In the genomic region with DNA sequence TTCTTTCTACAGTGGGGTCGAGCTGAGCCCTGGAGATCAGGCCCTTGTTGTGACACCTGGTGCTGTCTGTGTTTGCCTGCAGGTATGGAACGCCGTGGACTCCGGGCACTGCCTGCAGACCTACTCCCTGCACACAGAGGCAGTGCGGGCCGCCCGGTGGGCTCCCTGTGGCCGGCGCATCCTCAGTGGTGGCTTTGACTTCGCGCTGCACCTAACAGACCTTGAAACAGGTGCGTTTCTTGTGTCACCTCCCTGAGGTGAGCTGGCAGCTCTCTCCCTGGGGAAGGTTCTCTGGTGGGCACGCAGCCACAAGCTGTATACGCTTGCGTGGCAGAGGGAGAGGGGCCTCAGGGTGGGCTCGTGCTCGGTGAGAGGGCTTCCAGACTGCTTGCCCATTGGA, we compare ENCODE assay signal across 30 cellular contexts.
"Had no signal": no experiment of that assay in that cellular context is flagged by ENCODE, and none has a peak within 500 bp of the region (broad histone marks: within the 10 kb centered on the region; RNA-seq: fewer than 3 reads in every experiment).

No MANE protein-coding gene starts in this region.

- H3K9me3 Mint-ChIP-seq: activated CD4-positive, alpha-beta memory T cell treated with anti-CD3 and anti-CD28 coated beads for 36 hours; activated CD4-positive, alpha-beta T cell treated with anti-CD3 and anti-CD28 coated beads, Interleukin-2, amount 10 ng/mL, durations not matched to agents 24 days and 14 days; activated naive CD4-positive, alpha-beta T cell treated with anti-CD3 and anti-CD28 coated beads for 36 hours; activated naive CD4-positive, alpha-beta T cell treated with anti-CD3 and anti-CD28 coated beads, Interleukin-2, amount 50 U/mL, for 24 hours; activated naive CD8-positive, alpha-beta T cell treated with anti-CD3 and anti-CD28 coated beads for 36 hours; activated naive CD8-positive, alpha-beta T cell treated with anti-CD3 and anti-CD28 coated beads, Interleukin-2, amount 50 U/mL, for 24 hours; activated T-helper 1 cell treated with anti-CD3 and anti-CD28 coated beads, Interleukin-12 subunit alpha, Interleukin-12 subunit beta, Interleukin-2, Interleukin-4 antibody, amounts not matched to agents 30 ng/mL and 10 ng/mL and 1 ng/mL, durations not matched to agents 14 hours and 24 hours and 36 hours; activated T-helper 2 cell treated with anti-CD3 and anti-CD28 coated beads, Interferon-gamma antibody, Interleukin-2, Interleukin-4, amounts not matched to agents 10 μg/mL and 5 μg/mL and 100 μg/mL, durations not matched to agents 14 hours and 24 hours and 36 hours; brain had no signal

- ATAC-seq: activated CD4-positive, alpha-beta T cell treated with anti-CD3 and anti-CD28 coated beads for 36 hours; activated CD8-positive, alpha-beta memory T cell treated with anti-CD3 and anti-CD28 coated beads, Interleukin-2, amount 10 ng/mL, durations not matched to agents 7 days and 5 days; activated CD8-positive, alpha-beta T cell treated with anti-CD3 and anti-CD28 coated beads, Interleukin-2, amount 10 ng/mL, durations not matched to agents 7 days and 5 days; activated naive CD8-positive, alpha-beta T cell treated with anti-CD3 and anti-CD28 coated beads, Interleukin-2, amount 50 U/mL, for 24 hours; gastroesophageal sphincter had no signal

- FAIRE-seq: endometrium, endothelial cell of umbilical vein had no signal

- DNase-seq: activated CD4-positive, alpha-beta memory T cell treated with anti-CD3 and anti-CD28 coated beads for 36 hours; activated CD4-positive, alpha-beta T cell treated with anti-CD3 and anti-CD28 coated beads for 36 hours; activated CD4-positive, alpha-beta T cell treated with anti-CD3 and anti-CD28 coated beads, Interleukin-2, amount 10 ng/mL, durations not matched to agents 24 days and 14 days; activated CD4-positive, CD25-positive, alpha-beta regulatory T cell; activated CD4-positive, CD25-positive, alpha-beta regulatory T cell treated with anti-CD3 and anti-CD28 coated beads, Interleukin-2, amount 50 U/mL, for 72 hours; activated CD8-positive, alpha-beta memory T cell treated with anti-CD3 and anti-CD28 coated beads, Interleukin-2, amount 10 ng/mL, durations not matched to agents 7 days and 5 days; activated CD8-positive, alpha-beta memory T cell treated with anti-CD3 and anti-CD28 coated beads, Interleukin-2, amount 50 U/mL, for 4 hours; activated CD8-positive, alpha-beta T cell treated with anti-CD3 and anti-CD28 coated beads, Interleukin-2, amount 10 ng/mL, durations not matched to agents 7 days and 5 days; activated effector memory CD4-positive, alpha-beta T cell treated with anti-CD3 and anti-CD28 coated beads, Interleukin-2, amount 50 U/mL, for 16 hours; activated naive CD4-positive, alpha-beta T cell treated with anti-CD3 and anti-CD28 coated beads for 36 hours; activated naive CD8-positive, alpha-beta T cell treated with anti-CD3 and anti-CD28 coated beads for 36 hours; activated naive CD8-positive, alpha-beta T cell treated with anti-CD3 and anti-CD28 coated beads, Interleukin-2, amount 50 U/mL, for 24 hours; activated T-cell treated with anti-CD3 and anti-CD28 coated beads, Interleukin-2, amount 50 U/mL, for 1 hour; activated T-cell treated with anti-CD3 and anti-CD28 coated beads, Interleukin-2, amount 50 U/mL, for 48 hours; adrenal gland; amygdala; central memory CD4-positive, alpha-beta T cell; cerebellar nuclear complex; colonic mucosa; effector CD8-positive, alpha-beta T cell; esophagus squamous epithelium; foreskin melanocyte; T-helper 2 cell had no signal

- H3K4me3 Mint-ChIP-seq: activated CD4-positive, alpha-beta memory T cell treated with anti-CD3 and anti-CD28 coated beads for 36 hours; activated CD4-positive, alpha-beta T cell treated with anti-CD3 and anti-CD28 coated beads for 36 hours; activated CD4-positive, alpha-beta T cell treated with anti-CD3 and anti-CD28 coated beads, Interleukin-2, amount 10 ng/mL, durations not matched to agents 24 days and 14 days; activated CD8-positive, alpha-beta memory T cell treated with anti-CD3 and anti-CD28 coated beads, Interleukin-2, amount 10 ng/mL, durations not matched to agents 7 days and 5 days; activated CD8-positive, alpha-beta T cell treated with anti-CD3 and anti-CD28 coated beads, Interleukin-2, amount 10 ng/mL, durations not matched to agents 7 days and 5 days; activated naive CD4-positive, alpha-beta T cell treated with anti-CD3 and anti-CD28 coated beads for 36 hours; activated naive CD4-positive, alpha-beta T cell treated with anti-CD3 and anti-CD28 coated beads, Interleukin-2, amount 50 U/mL, for 24 hours; activated naive CD8-positive, alpha-beta T cell treated with anti-CD3 and anti-CD28 coated beads for 36 hours; activated naive CD8-positive, alpha-beta T cell treated with anti-CD3 and anti-CD28 coated beads, Interleukin-2, amount 50 U/mL, for 24 hours; activated T-helper 1 cell treated with anti-CD3 and anti-CD28 coated beads, Interleukin-12 subunit alpha, Interleukin-12 subunit beta, Interleukin-2, Interleukin-4 antibody, amounts not matched to agents 30 ng/mL and 10 ng/mL and 1 ng/mL, durations not matched to agents 14 hours and 24 hours and 36 hours; brain had no signal

- H3K4me1 Mint-ChIP-seq: activated naive CD4-positive, alpha-beta T cell treated with anti-CD3 and anti-CD28 coated beads, Interleukin-2, amount 50 U/mL, for 24 hours had no signal

- H3K36me3 Mint-ChIP-seq: activated CD4-positive, alpha-beta memory T cell treated with anti-CD3 and anti-CD28 coated beads for 36 hours; activated CD8-positive, alpha-beta memory T cell treated with anti-CD3 and anti-CD28 coated beads, Interleukin-2, amount 10 ng/mL, durations not matched to agents 7 days and 5 days had no signal

- H3K27ac Mint-ChIP-seq: activated CD4-positive, alpha-beta memory T cell treated with anti-CD3 and anti-CD28 coated beads for 36 hours; activated CD4-positive, alpha-beta T cell treated with anti-CD3 and anti-CD28 coated beads for 36 hours; activated CD4-positive, alpha-beta T cell treated with anti-CD3 and anti-CD28 coated beads, Interleukin-2, amount 10 ng/mL, durations not matched to agents 24 days and 14 days; activated CD8-positive, alpha-beta memory T cell treated with anti-CD3 and anti-CD28 coated beads, Interleukin-2, amount 10 ng/mL, durations not matched to agents 7 days and 5 days; activated CD8-positive, alpha-beta T cell treated with anti-CD3 and anti-CD28 coated beads, Interleukin-2, amount 10 ng/mL, durations not matched to agents 7 days and 5 days; activated naive CD4-positive, alpha-beta T cell treated with anti-CD3 and anti-CD28 coated beads for 36 hours; activated naive CD4-positive, alpha-beta T cell treated with anti-CD3 and anti-CD28 coated beads, Interleukin-2, amount 50 U/mL, for 24 hours; activated naive CD8-positive, alpha-beta T cell treated with anti-CD3 and anti-CD28 coated beads for 36 hours; activated naive CD8-positive, alpha-beta T cell treated with anti-CD3 and anti-CD28 coated beads, Interleukin-2, amount 50 U/mL, for 24 hours; activated T-helper 1 cell treated with anti-CD3 and anti-CD28 coated beads, Interleukin-12 subunit alpha, Interleukin-12 subunit beta, Interleukin-2, Interleukin-4 antibody, amounts not matched to agents 30 ng/mL and 10 ng/mL and 1 ng/mL, durations not matched to agents 14 hours and 24 hours and 36 hours; activated T-helper 2 cell treated with anti-CD3 and anti-CD28 coated beads, Interferon-gamma antibody, Interleukin-2, Interleukin-4, amounts not matched to agents 10 μg/mL and 5 μg/mL and 100 μg/mL, durations not matched to agents 14 hours and 24 hours and 36 hours; brain had no signal

- H3K27me3 Mint-ChIP-seq: activated CD4-positive, alpha-beta memory T cell treated with anti-CD3 and anti-CD28 coated beads for 36 hours; activated CD4-positive, alpha-beta T cell treated with anti-CD3 and anti-CD28 coated beads for 36 hours; activated CD8-positive, alpha-beta memory T cell treated with anti-CD3 and anti-CD28 coated beads, Interleukin-2, amount 10 ng/mL, durations not matched to agents 7 days and 5 days; activated naive CD4-positive, alpha-beta T cell treated with anti-CD3 and anti-CD28 coated beads, Interleukin-2, amount 50 U/mL, for 24 hours; activated naive CD8-positive, alpha-beta T cell treated with anti-CD3 and anti-CD28 coated beads for 36 hours; activated naive CD8-positive, alpha-beta T cell treated with anti-CD3 and anti-CD28 coated beads, Interleukin-2, amount 50 U/mL, for 24 hours had no signal
